Comparison of ENCODE assay signal across 1 cellular context in the genomic region with DNA sequence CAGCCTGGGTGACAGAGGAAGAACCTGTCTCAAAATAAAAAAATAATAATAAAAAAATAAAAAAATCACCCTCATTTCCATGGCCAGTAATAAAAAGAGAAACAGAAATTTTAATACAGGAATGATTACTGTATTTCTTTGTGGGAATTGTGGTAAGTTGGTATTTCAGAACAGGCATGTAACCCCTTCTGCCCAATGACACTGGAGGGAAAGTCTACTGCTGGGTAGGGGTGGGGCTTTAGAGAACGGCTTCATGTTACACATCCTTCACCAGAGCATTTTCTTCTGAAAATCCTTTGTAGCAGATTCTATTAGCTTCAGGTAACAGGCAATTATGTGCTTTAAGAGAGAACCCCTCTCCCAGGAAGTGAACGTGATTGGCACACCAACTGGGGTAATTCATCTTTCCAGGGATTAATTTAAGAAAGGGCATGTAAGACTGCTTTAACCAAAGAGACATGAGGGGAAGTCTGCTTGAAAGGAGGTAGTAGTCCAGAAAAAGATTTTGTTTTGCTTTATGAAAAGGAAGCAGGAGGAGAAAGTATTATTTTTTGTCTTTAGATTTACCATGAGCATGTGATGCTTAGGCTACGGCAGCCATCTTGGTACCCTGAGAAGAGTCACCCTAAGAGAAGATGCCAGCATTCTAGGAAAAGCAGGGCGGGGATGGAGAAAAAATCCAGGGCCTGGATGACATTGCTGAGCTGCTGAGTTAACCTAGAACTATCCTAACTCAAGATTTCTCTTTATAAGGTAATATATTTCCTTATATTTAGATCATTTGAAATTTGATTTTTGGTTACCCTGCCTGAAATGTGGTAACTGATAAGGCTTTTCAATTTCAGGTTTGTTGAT.
TF ChIP-seq lines count a peak whose summit lies in the region.

No MANE protein-coding gene starts in this region.

TF ChIP-seq in GM23338, 12 proteins besides CTCF, POLR2A, EP300 and RAD21 (continued from another document):
- TF ChIP-seq, protein P1, sequence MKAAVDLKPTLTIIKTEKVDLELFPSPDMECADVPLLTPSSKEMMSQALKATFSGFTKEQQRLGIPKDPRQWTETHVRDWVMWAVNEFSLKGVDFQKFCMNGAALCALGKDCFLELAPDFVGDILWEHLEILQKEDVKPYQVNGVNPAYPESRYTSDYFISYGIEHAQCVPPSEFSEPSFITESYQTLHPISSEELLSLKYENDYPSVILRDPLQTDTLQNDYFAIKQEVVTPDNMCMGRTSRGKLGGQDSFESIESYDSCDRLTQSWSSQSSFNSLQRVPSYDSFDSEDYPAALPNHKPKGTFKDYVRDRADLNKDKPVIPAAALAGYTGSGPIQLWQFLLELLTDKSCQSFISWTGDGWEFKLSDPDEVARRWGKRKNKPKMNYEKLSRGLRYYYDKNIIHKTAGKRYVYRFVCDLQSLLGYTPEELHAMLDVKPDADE (IDR thresholded peaks at IDR 0.05): no peak
- no peak for TF ChIP-seq JUNB (IDR thresholded peaks at IDR 0.05; ENCODE audit: unreplicated experiment)
- no peak for TF ChIP-seq NANOG (IDR thresholded peaks at IDR 0.05; ENCODE audit: borderline replicate concordance)
- TF ChIP-seq POLR2AphosphoS5 (IDR thresholded peaks at IDR 0.05; ENCODE audit: low read depth): no peak
- no peak for TF ChIP-seq STAT1 (IDR thresholded peaks at IDR 0.05; ENCODE audit: unreplicated experiment)
